20 cellular contexts compared by ENCODE assay signal in the genomic region with DNA sequence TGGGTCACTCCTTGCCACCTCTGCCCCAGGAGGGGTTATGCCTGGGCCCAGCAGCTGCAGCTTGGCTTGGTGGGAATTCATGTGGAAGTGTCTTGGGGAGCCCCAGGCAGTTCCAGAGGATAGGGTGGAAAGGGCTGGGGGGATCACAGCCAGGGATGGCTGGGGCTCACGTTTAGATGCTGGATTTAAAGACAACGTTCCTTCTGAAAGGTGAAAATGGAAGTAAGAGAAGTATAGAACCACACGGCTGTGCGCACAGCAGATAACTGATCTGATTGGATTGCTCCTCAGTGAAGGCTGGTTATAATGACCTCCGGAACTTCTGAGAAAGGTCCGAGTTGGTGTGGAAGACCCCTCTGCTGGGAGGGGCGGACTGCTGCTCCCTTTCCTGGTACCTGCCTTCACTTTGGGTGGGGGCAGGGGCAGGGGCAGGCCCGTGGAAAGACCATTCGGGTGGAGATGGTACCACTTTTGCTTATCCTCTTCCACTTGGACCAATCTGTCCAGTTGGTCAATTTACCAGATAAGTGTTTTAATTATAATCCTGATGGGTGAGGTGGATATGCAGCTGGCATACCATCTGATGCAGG. TPM values are rescaled to one million over a fixed set of nuclear protein-coding genes. Genes with fewer than 3 reads are reported as not detected.
"Had no signal": no experiment of that assay in that cellular context is flagged by ENCODE, and none has a peak within 500 bp of the region (broad histone marks: within the 10 kb centered on the region; RNA-seq: fewer than 3 reads in every experiment).

No MANE protein-coding gene starts in this region.

- H3K4me1 ChIP-seq: gastrocnemius medialis, right lobe of liver had no signal

- H3K4me3 ChIP-seq: gastrocnemius medialis, heart left ventricle, left lung, ovary, right lobe of liver had no signal

- DNase-seq: activated CD4-positive, alpha-beta T cell treated with anti-CD3 and anti-CD28 coated beads, Interleukin-2, amount 50 U/mL, for 1 hour; activated naive CD8-positive, alpha-beta T cell treated with anti-CD3 and anti-CD28 coated beads, Interleukin-2, amount 50 U/mL, for 24 hours; anterior cingulate cortex; central memory CD4-positive, alpha-beta T cell; gastrocnemius medialis; heart left ventricle; kidney; ovary; stimulated activated CD4-positive, alpha-beta T cell treated with anti-CD3 and anti-CD28 coated beads, Interleukin-1b, Interleukin-23, amount 100 ng/mL, for 48 hours; stimulated activated CD8-positive, alpha-beta memory T cell treated with anti-CD3 and anti-CD28 coated beads, Interleukin-4, amount 100 ng/mL, for 48 hours; stimulated activated naive CD4-positive, alpha-beta T cell had no signal

- H3K36me3 Mint-ChIP-seq: brain had no signal

- H3K27ac Mint-ChIP-seq: activated naive CD8-positive, alpha-beta T cell treated with anti-CD3 and anti-CD28 coated beads, Interleukin-2, amount 50 U/mL, for 24 hours; T-helper 1 cell treated with Interleukin-12 subunit alpha and Interleukin-12 subunit beta and Interleukin-4 antibody, amounts not matched to agents 30 μg/mL and 1 μg/mL, for 36 hours had no signal

- H3K27me3 ChIP-seq: ovary, right lobe of liver had no signal

- H3K9me3 Mint-ChIP-seq: activated naive CD8-positive, alpha-beta T cell treated with anti-CD3 and anti-CD28 coated beads, Interleukin-2, amount 50 U/mL, for 24 hours; T-helper 1 cell treated with Interleukin-12 subunit alpha and Interleukin-12 subunit beta and Interleukin-4 antibody, amounts not matched to agents 30 μg/mL and 1 μg/mL, for 36 hours had no signal

- ATAC-seq: activated CD4-positive, CD25-positive, alpha-beta regulatory T cell treated with anti-CD3 and anti-CD28 coated beads, Interleukin-2, amount 50 U/mL, for 24 hours; activated naive CD8-positive, alpha-beta T cell treated with anti-CD3 and anti-CD28 coated beads, Interleukin-2, amount 50 U/mL, for 24 hours; esophagus mucosa; gastrocnemius medialis; heart left ventricle; left lung; right lobe of liver had no signal

- H3K9me3 ChIP-seq: gastrocnemius medialis, heart left ventricle, left lung, ovary, right lobe of liver had no signal

- H3K4me3 Mint-ChIP-seq: activated naive CD8-positive, alpha-beta T cell treated with anti-CD3 and anti-CD28 coated beads, Interleukin-2, amount 50 U/mL, for 24 hours; brain; T-helper 1 cell treated with Interleukin-12 subunit alpha and Interleukin-12 subunit beta and Interleukin-4 antibody, amounts not matched to agents 30 μg/mL and 1 μg/mL, for 36 hours had no signal

- H3K36me3 ChIP-seq: gastrocnemius medialis, heart left ventricle, left lung, ovary, right lobe of liver had no signal

- H3K27ac ChIP-seq: gastrocnemius medialis, heart left ventricle, left lung, ovary, right lobe of liver had no signal

RNA-seq across cellular contexts. Expression of a gene that starts 7.9 kb away (rescaled TPM):
- total RNA-seq: esophagus mucosa, kidney, lung microvascular endothelial cell, myocyte, pulmonary artery endothelial cell had no signal

RNA-seq across cellular contexts. Expression of a gene that starts 40.2 kb away (rescaled TPM):
- total RNA-seq: esophagus mucosa had no signal
